Comparison of ENCODE assay signal across 1 cellular context in the genomic region with DNA sequence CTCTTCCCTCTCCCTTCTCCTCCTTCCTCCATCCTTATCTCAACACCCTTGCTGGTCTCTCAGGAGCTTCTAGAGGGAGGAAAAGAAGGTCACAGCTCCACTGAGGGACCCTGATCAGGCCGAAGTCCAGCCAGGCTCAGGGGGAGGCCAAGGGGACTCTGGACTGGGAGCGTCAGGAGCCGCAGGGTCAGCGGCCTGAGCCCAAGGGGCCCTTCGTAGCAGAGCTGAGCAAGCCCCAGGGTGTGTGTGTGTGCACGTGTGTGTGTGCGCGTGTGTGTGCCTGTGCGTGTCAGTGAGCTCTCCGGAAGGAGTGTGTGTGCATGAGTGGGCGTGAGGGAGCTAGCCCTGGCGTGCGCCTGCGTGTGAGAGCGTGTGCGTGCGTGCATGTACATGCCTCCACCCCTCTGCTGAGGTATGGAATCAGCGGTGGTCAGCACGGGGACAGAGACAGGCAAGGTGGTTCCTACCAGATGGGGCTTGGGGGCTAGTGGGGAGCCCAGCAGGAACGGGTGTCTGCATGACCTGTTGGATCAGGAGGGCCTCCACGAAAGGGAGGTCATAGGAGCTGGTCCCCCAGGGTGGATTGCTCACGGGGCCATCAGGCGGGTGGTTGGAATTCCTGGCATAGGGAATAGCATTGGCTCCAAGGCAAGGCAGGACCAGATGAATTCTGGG.
A peak's percentile ranks its signal among the peaks of the same experiment; 100 is the strongest.
TF ChIP-seq lines count a peak whose summit lies in the region.

No MANE protein-coding gene starts in this region.

TF ChIP-seq in liver, 16 proteins besides CTCF, POLR2A, EP300 and RAD21 (continued from another document):
- TF ChIP-seq, protein P1, sequence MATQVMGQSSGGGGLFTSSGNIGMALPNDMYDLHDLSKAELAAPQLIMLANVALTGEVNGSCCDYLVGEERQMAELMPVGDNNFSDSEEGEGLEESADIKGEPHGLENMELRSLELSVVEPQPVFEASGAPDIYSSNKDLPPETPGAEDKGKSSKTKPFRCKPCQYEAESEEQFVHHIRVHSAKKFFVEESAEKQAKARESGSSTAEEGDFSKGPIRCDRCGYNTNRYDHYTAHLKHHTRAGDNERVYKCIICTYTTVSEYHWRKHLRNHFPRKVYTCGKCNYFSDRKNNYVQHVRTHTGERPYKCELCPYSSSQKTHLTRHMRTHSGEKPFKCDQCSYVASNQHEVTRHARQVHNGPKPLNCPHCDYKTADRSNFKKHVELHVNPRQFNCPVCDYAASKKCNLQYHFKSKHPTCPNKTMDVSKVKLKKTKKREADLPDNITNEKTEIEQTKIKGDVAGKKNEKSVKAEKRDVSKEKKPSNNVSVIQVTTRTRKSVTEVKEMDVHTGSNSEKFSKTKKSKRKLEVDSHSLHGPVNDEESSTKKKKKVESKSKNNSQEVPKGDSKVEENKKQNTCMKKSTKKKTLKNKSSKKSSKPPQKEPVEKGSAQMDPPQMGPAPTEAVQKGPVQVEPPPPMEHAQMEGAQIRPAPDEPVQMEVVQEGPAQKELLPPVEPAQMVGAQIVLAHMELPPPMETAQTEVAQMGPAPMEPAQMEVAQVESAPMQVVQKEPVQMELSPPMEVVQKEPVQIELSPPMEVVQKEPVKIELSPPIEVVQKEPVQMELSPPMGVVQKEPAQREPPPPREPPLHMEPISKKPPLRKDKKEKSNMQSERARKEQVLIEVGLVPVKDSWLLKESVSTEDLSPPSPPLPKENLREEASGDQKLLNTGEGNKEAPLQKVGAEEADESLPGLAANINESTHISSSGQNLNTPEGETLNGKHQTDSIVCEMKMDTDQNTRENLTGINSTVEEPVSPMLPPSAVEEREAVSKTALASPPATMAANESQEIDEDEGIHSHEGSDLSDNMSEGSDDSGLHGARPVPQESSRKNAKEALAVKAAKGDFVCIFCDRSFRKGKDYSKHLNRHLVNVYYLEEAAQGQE (IDR thresholded peaks at IDR 0.05), result no peak
- TF ChIP-seq FOXA2 (IDR thresholded peaks at IDR 0.05), result no peak
- TF ChIP-seq, protein P2, sequence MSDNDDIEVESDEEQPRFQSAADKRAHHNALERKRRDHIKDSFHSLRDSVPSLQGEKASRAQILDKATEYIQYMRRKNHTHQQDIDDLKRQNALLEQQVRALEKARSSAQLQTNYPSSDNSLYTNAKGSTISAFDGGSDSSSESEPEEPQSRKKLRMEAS (IDR thresholded peaks at IDR 0.05), result no peak
- TF ChIP-seq FOXA1 (IDR thresholded peaks at IDR 0.05), result no peak
- peak in 1 of 2 donors; percentile 67 for TF ChIP-seq EGR1 (IDR thresholded peaks at IDR 0.05; ENCODE audit: low read depth in 2 of 2)
- peak in 1 of 2 donors; percentile 45 for TF ChIP-seq JUND (IDR thresholded peaks at IDR 0.05)
- TF ChIP-seq, protein P3, sequence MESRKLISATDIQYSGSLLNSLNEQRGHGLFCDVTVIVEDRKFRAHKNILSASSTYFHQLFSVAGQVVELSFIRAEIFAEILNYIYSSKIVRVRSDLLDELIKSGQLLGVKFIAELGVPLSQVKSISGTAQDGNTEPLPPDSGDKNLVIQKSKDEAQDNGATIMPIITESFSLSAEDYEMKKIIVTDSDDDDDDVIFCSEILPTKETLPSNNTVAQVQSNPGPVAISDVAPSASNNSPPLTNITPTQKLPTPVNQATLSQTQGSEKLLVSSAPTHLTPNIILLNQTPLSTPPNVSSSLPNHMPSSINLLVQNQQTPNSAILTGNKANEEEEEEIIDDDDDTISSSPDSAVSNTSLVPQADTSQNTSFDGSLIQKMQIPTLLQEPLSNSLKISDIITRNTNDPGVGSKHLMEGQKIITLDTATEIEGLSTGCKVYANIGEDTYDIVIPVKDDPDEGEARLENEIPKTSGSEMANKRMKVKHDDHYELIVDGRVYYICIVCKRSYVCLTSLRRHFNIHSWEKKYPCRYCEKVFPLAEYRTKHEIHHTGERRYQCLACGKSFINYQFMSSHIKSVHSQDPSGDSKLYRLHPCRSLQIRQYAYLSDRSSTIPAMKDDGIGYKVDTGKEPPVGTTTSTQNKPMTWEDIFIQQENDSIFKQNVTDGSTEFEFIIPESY (IDR thresholded peaks at IDR 0.05), result no peak
- TF ChIP-seq, protein P4, sequence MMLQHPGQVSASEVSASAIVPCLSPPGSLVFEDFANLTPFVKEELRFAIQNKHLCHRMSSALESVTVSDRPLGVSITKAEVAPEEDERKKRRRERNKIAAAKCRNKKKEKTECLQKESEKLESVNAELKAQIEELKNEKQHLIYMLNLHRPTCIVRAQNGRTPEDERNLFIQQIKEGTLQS (IDR thresholded peaks at IDR 0.05), result no peak
- TF ChIP-seq TAF1 (conservative IDR thresholded peaks at IDR 0.05), result no peak
- TF ChIP-seq GABPA (IDR thresholded peaks at IDR 0.05 in 1 of 2, conservative IDR thresholded peaks at IDR 0.05 in 1 of 2), result no peak
- TF ChIP-seq NR2F2 (IDR thresholded peaks at IDR 0.05), result peak; percentile 66
- peak; percentile 94 for TF ChIP-seq HNF4G (IDR thresholded peaks at IDR 0.05)
